In the genomic region with DNA sequence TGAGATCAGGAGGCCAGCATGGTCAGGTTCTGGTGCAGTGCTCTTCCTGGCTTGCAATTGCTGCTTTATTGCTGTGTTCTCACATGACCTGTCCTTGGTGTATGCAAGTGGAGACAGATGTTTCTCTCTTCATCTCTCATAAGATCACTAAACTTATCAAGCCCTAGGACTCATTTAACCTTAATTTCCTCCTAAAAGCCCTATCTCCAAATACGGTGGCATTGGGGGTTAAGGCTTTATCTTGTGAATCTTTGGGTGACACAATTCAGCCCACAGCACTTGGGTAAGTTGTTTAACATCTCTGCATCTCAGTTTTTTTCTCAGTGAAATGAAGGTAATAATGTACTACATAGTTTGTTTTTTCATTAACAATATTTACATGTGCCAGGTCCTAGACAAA, we compare ENCODE assay signal across 23 cellular contexts.
"Had no signal": no experiment of that assay in that cellular context is flagged by ENCODE, and none has a peak within 500 bp of the region (broad histone marks: within the 10 kb centered on the region; RNA-seq: fewer than 3 reads in every experiment).

No MANE protein-coding gene starts in this region.

- ATAC-seq: activated CD8-positive, alpha-beta T cell treated with anti-CD3 and anti-CD28 coated beads for 36 hours; activated T-cell treated with anti-CD3 and anti-CD28 coated beads, Interleukin-2, amount 50 U/mL, for 72 hours; activated T-helper 17 cell treated with anti-CD3 and anti-CD28 coated beads, Interleukin-2, amount 50 U/mL, for 72 hours; Right ventricle myocardium inferior had no signal

- DNase-seq: activated CD4-positive, alpha-beta T cell treated with anti-CD3 and anti-CD28 coated beads, Interleukin-2, amount 10 ng/mL, durations not matched to agents 24 days and 14 days; activated CD4-positive, alpha-beta T cell treated with anti-CD3 and anti-CD28 coated beads, Interleukin-2, amount 50 U/mL, for 4 hours; activated CD8-positive, alpha-beta T cell treated with anti-CD3 and anti-CD28 coated beads for 36 hours; activated effector memory CD4-positive, alpha-beta T cell treated with anti-CD3 and anti-CD28 coated beads, Interleukin-2, amount 50 U/mL, for 16 hours; activated naive CD4-positive, alpha-beta T cell; activated naive CD4-positive, alpha-beta T cell treated with anti-CD3 and anti-CD28 coated beads, Interleukin-2, amount 50 U/mL, for 16 hours; activated naive CD8-positive, alpha-beta T cell treated with anti-CD3 and anti-CD28 coated beads for 36 hours; activated T-cell treated with anti-CD3 and anti-CD28 coated beads, Interleukin-2, amount 50 U/mL, for 1 hour; activated T-cell treated with anti-CD3 and anti-CD28 coated beads, Interleukin-2, amount 50 U/mL, for 72 hours; amniotic stem cell; aorta; brain microvascular endothelial cell; central memory CD4-positive, alpha-beta T cell; Karpas-422; NCI-H1105; NCI-H1417 treated with DMSO at 0.1 percent for 48 hours; NCI-H187 treated with DMSO at 0.1 percent for 48 hours; NCI-H2081 treated with DMSO at 0.1 percent for 48 hours; NCI-H345; PC-9; SIG-M5 had no signal
